In genomic region chr4:119260528-119260927, GRCh38 we compare ENCODE assay signal across 38 cellular contexts.
"Had no signal": no experiment of that assay in that cellular context is flagged by ENCODE, and none has a peak within 500 bp of the region (broad histone marks: within the 10 kb centered on the region; RNA-seq: fewer than 3 reads in every experiment).

No MANE protein-coding gene starts in this region.

- DNase-seq: activated CD4-positive, alpha-beta memory T cell treated with anti-CD3 and anti-CD28 coated beads, Interleukin-2, amount 10 ng/mL, durations not matched to agents 7 days and 5 days; activated CD4-positive, alpha-beta T cell treated with anti-CD3 and anti-CD28 coated beads for 1 hour; activated CD4-positive, alpha-beta T cell treated with anti-CD3 and anti-CD28 coated beads for 36 hours; activated CD4-positive, alpha-beta T cell treated with anti-CD3 and anti-CD28 coated beads for 48 hours; activated CD4-positive, alpha-beta T cell treated with anti-CD3 and anti-CD28 coated beads, Interleukin-2, amount 10 ng/mL, durations not matched to agents 7 days and 5 days; activated CD4-positive, alpha-beta T cell treated with anti-CD3 and anti-CD28 coated beads, Interleukin-2, amount 50 U/mL, for 48 hours; activated CD4-positive, CD25-positive, alpha-beta regulatory T cell; activated CD8-positive, alpha-beta memory T cell treated with anti-CD3 and anti-CD28 coated beads for 24 hours; activated CD8-positive, alpha-beta memory T cell treated with anti-CD3 and anti-CD28 coated beads, Interleukin-2, amount 10 ng/mL, durations not matched to agents 7 days and 5 days; activated CD8-positive, alpha-beta memory T cell treated with anti-CD3 and anti-CD28 coated beads, Interleukin-2, amount 50 U/mL, for 48 hours; activated CD8-positive, alpha-beta T cell treated with anti-CD3 and anti-CD28 coated beads, Interleukin-2, amount 10 ng/mL, durations not matched to agents 7 days and 5 days; activated effector memory CD4-positive, alpha-beta T cell treated with Interleukin-2 at 50 U/mL for 16 hours; activated gamma-delta T cell; activated naive CD4-positive, alpha-beta T cell treated with anti-CD3 and anti-CD28 coated beads, Interleukin-2, amount 10 ng/mL, durations not matched to agents 7 days and 5 days; activated naive CD4-positive, alpha-beta T cell treated with Interleukin-2 at 50 U/mL for 16 hours; activated naive CD8-positive, alpha-beta T cell treated with anti-CD3 and anti-CD28 coated beads, Interleukin-2, amount 10 ng/mL, durations not matched to agents 7 days and 5 days; activated naive CD8-positive, alpha-beta T cell treated with anti-CD3 and anti-CD28 coated beads, Interleukin-2, amount 50 U/mL, for 24 hours; activated T-cell treated with anti-CD3 and anti-CD28 coated beads, Interleukin-2, amount 50 U/mL, for 24 hours; activated T-cell treated with anti-CD3 and anti-CD28 coated beads, Interleukin-2, amount 50 U/mL, for 48 hours; amygdala; anterior cingulate cortex; caudate nucleus; cerebellar nuclear complex; T-helper 1 cell; T-helper 2 cell; T-helper 9 cell; WERI-Rb-1 had no signal

- H3K27ac Mint-ChIP-seq: activated CD4-positive, alpha-beta memory T cell treated with anti-CD3 and anti-CD28 coated beads, Interleukin-2, amount 10 ng/mL, durations not matched to agents 7 days and 5 days; activated CD4-positive, alpha-beta T cell treated with anti-CD3 and anti-CD28 coated beads for 36 hours; activated CD4-positive, alpha-beta T cell treated with anti-CD3 and anti-CD28 coated beads, Interleukin-2, amount 10 ng/mL, durations not matched to agents 7 days and 5 days; activated CD8-positive, alpha-beta memory T cell treated with anti-CD3 and anti-CD28 coated beads, Interleukin-2, amount 10 ng/mL, durations not matched to agents 7 days and 5 days; activated CD8-positive, alpha-beta T cell treated with anti-CD3 and anti-CD28 coated beads, Interleukin-2, amount 10 ng/mL, durations not matched to agents 7 days and 5 days; activated naive CD4-positive, alpha-beta T cell treated with anti-CD3 and anti-CD28 coated beads, Interleukin-2, amount 10 ng/mL, durations not matched to agents 7 days and 5 days; activated naive CD4-positive, alpha-beta T cell treated with anti-CD3 and anti-CD28 coated beads, Interleukin-2, amount 50 U/mL, for 24 hours; activated naive CD8-positive, alpha-beta T cell; activated naive CD8-positive, alpha-beta T cell treated with anti-CD3 and anti-CD28 coated beads, Interleukin-2, amount 10 ng/mL, durations not matched to agents 7 days and 5 days; activated naive CD8-positive, alpha-beta T cell treated with anti-CD3 and anti-CD28 coated beads, Interleukin-2, amount 50 U/mL, for 24 hours; activated T-cell treated with anti-CD3 and anti-CD28 coated beads, Interleukin-2, amount 50 U/mL, for 24 hours; activated T-helper 2 cell treated with anti-CD3 and anti-CD28 coated beads, Interferon-gamma antibody, Interleukin-2, Interleukin-4, amounts not matched to agents 10 μg/mL and 5 μg/mL and 100 μg/mL, durations not matched to agents 14 hours and 24 hours and 36 hours; brain; T-helper 1 cell treated with Interleukin-12 subunit alpha and Interleukin-12 subunit beta and Interleukin-4 antibody, amounts not matched to agents 30 μg/mL and 1 μg/mL, for 36 hours; T-helper 2 cell treated with Interferon-gamma antibody and Interleukin-4, amounts not matched to agents 5 μg/mL and 100 μg/mL, for 36 hours; WTC11 had no signal

- H3K27me3 Mint-ChIP-seq: activated CD4-positive, alpha-beta memory T cell treated with anti-CD3 and anti-CD28 coated beads, Interleukin-2, amount 10 ng/mL, durations not matched to agents 7 days and 5 days; activated CD4-positive, alpha-beta T cell treated with anti-CD3 and anti-CD28 coated beads for 36 hours; activated CD4-positive, alpha-beta T cell treated with anti-CD3 and anti-CD28 coated beads, Interleukin-2, amount 10 ng/mL, durations not matched to agents 7 days and 5 days; activated CD8-positive, alpha-beta memory T cell treated with anti-CD3 and anti-CD28 coated beads, Interleukin-2, amount 10 ng/mL, durations not matched to agents 7 days and 5 days; activated naive CD4-positive, alpha-beta T cell treated with anti-CD3 and anti-CD28 coated beads, Interleukin-2, amount 10 ng/mL, durations not matched to agents 7 days and 5 days; activated naive CD4-positive, alpha-beta T cell treated with anti-CD3 and anti-CD28 coated beads, Interleukin-2, amount 50 U/mL, for 24 hours; activated naive CD8-positive, alpha-beta T cell; activated naive CD8-positive, alpha-beta T cell treated with anti-CD3 and anti-CD28 coated beads, Interleukin-2, amount 10 ng/mL, durations not matched to agents 7 days and 5 days; activated naive CD8-positive, alpha-beta T cell treated with anti-CD3 and anti-CD28 coated beads, Interleukin-2, amount 50 U/mL, for 24 hours; activated T-cell treated with anti-CD3 and anti-CD28 coated beads, Interleukin-2, amount 50 U/mL, for 24 hours; brain; central memory CD8-positive, alpha-beta T cell had no signal

- H3K9me3 Mint-ChIP-seq: activated CD4-positive, alpha-beta memory T cell treated with anti-CD3 and anti-CD28 coated beads, Interleukin-2, amount 10 ng/mL, durations not matched to agents 7 days and 5 days; activated CD4-positive, alpha-beta T cell treated with anti-CD3 and anti-CD28 coated beads, Interleukin-2, amount 10 ng/mL, durations not matched to agents 7 days and 5 days; activated naive CD4-positive, alpha-beta T cell treated with anti-CD3 and anti-CD28 coated beads, Interleukin-2, amount 10 ng/mL, durations not matched to agents 7 days and 5 days; activated naive CD4-positive, alpha-beta T cell treated with anti-CD3 and anti-CD28 coated beads, Interleukin-2, amount 50 U/mL, for 24 hours; activated naive CD8-positive, alpha-beta T cell treated with anti-CD3 and anti-CD28 coated beads, Interleukin-2, amount 50 U/mL, for 24 hours; activated T-cell treated with anti-CD3 and anti-CD28 coated beads, Interleukin-2, amount 50 U/mL, for 24 hours; central memory CD8-positive, alpha-beta T cell had no signal

- ATAC-seq: activated CD4-positive, alpha-beta T cell treated with anti-CD3 and anti-CD28 coated beads for 36 hours; activated CD4-positive, CD25-positive, alpha-beta regulatory T cell treated with anti-CD3 and anti-CD28 coated beads, Interleukin-2, amount 50 U/mL, for 24 hours; activated CD8-positive, alpha-beta memory T cell treated with anti-CD3 and anti-CD28 coated beads, Interleukin-2, amount 10 ng/mL, durations not matched to agents 7 days and 5 days; activated CD8-positive, alpha-beta T cell treated with anti-CD3 and anti-CD28 coated beads, Interleukin-2, amount 10 ng/mL, durations not matched to agents 7 days and 5 days; activated naive CD8-positive, alpha-beta T cell treated with anti-CD3 and anti-CD28 coated beads, Interleukin-2, amount 50 U/mL, for 24 hours; WTC11 had no signal

- H3K27me3 ChIP-seq: ascending aorta, cardiac muscle cell had no signal

- H3K9me3 ChIP-seq: ascending aorta had no signal

- H3K4me1 ChIP-seq: ascending aorta had no signal

- H3K4me3 Mint-ChIP-seq: activated CD4-positive, alpha-beta memory T cell treated with anti-CD3 and anti-CD28 coated beads, Interleukin-2, amount 10 ng/mL, durations not matched to agents 7 days and 5 days; activated CD4-positive, alpha-beta T cell treated with anti-CD3 and anti-CD28 coated beads for 36 hours; activated CD4-positive, alpha-beta T cell treated with anti-CD3 and anti-CD28 coated beads, Interleukin-2, amount 10 ng/mL, durations not matched to agents 7 days and 5 days; activated CD8-positive, alpha-beta memory T cell treated with anti-CD3 and anti-CD28 coated beads, Interleukin-2, amount 10 ng/mL, durations not matched to agents 7 days and 5 days; activated CD8-positive, alpha-beta T cell treated with anti-CD3 and anti-CD28 coated beads, Interleukin-2, amount 10 ng/mL, durations not matched to agents 7 days and 5 days; activated naive CD4-positive, alpha-beta T cell treated with anti-CD3 and anti-CD28 coated beads, Interleukin-2, amount 10 ng/mL, durations not matched to agents 7 days and 5 days; activated naive CD4-positive, alpha-beta T cell treated with anti-CD3 and anti-CD28 coated beads, Interleukin-2, amount 50 U/mL, for 24 hours; activated naive CD8-positive, alpha-beta T cell; activated naive CD8-positive, alpha-beta T cell treated with anti-CD3 and anti-CD28 coated beads, Interleukin-2, amount 10 ng/mL, durations not matched to agents 7 days and 5 days; activated naive CD8-positive, alpha-beta T cell treated with anti-CD3 and anti-CD28 coated beads, Interleukin-2, amount 50 U/mL, for 24 hours; activated T-cell treated with anti-CD3 and anti-CD28 coated beads, Interleukin-2, amount 50 U/mL, for 24 hours; brain; central memory CD8-positive, alpha-beta T cell; T-helper 1 cell treated with Interleukin-12 subunit alpha and Interleukin-12 subunit beta and Interleukin-4 antibody, amounts not matched to agents 30 μg/mL and 1 μg/mL, for 36 hours; T-helper 2 cell treated with Interferon-gamma antibody and Interleukin-4, amounts not matched to agents 5 μg/mL and 100 μg/mL, for 36 hours; WTC11 had no signal

- H3K4me1 Mint-ChIP-seq: activated CD4-positive, alpha-beta memory T cell treated with anti-CD3 and anti-CD28 coated beads, Interleukin-2, amount 10 ng/mL, durations not matched to agents 7 days and 5 days; activated CD4-positive, alpha-beta T cell treated with anti-CD3 and anti-CD28 coated beads, Interleukin-2, amount 10 ng/mL, durations not matched to agents 7 days and 5 days; activated CD8-positive, alpha-beta memory T cell treated with anti-CD3 and anti-CD28 coated beads, Interleukin-2, amount 10 ng/mL, durations not matched to agents 7 days and 5 days; activated naive CD4-positive, alpha-beta T cell treated with anti-CD3 and anti-CD28 coated beads, Interleukin-2, amount 10 ng/mL, durations not matched to agents 7 days and 5 days; activated naive CD8-positive, alpha-beta T cell treated with anti-CD3 and anti-CD28 coated beads, Interleukin-2, amount 10 ng/mL, durations not matched to agents 7 days and 5 days; central memory CD8-positive, alpha-beta T cell; WTC11 had no signal

- H3K4me3 ChIP-seq: ascending aorta, cardiac muscle cell had no signal

- H3K27ac ChIP-seq: ascending aorta, cardiac muscle cell, WERI-Rb-1 had no signal
